Comparison of ENCODE assay signal across 16 cellular contexts in the genomic region with DNA sequence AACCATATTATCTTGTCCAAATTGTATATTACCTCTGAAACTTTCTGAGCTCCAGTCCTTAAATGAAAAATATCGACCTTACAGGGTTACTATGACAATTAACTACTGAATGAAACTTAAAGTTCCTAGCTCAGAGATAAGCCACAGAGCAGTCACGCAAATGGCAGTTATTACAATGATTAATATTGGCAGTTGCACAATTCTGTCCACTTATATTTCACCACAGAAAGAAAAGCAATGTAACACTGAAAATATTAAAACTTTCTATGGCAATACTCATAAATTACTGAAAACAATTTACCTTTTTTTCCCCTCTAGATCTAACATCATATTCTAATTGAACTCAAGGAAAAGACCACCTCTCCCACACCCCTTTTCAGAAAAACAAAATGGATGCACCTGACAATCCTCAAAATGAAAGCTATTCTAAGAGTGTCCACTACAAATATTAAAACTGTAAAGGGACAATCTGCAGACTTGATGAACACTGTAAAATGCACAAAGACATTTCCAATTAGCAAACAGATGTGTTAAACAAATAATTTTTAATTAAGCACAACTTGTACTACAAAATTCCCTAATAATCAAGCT. TPM values are rescaled to one million over a fixed set of nuclear protein-coding genes. Genes with fewer than 3 reads are reported as not detected.
DNase-seq lines count a peak whose midpoint lies in the region; ATAC-seq and TF ChIP-seq lines count a peak whose summit lies in the region.
"Had no signal": no experiment of that assay in that cellular context is flagged by ENCODE, and none has a peak within 500 bp of the region (broad histone marks: within the 10 kb centered on the region; RNA-seq: fewer than 3 reads in every experiment).

No MANE protein-coding gene starts in this region.

- no peak for TF ChIP-seq POLR2A in GM18505 (IDR thresholded peaks at IDR 0.05; ENCODE audit: borderline replicate concordance, extremely low read depth, insufficient read depth, insufficient read length)

- no peak for TF ChIP-seq EP300 in Ishikawa (IDR thresholded peaks at IDR 0.05; ENCODE audit: borderline replicate concordance)

- H3K36me3 ChIP-seq in ACC112 (ENCODE audit: insufficient read depth, low read length): no peaks in the 10 kb centered on the region
- H3K36me3 ChIP-seq: SJSA1 had no signal

- TF ChIP-seq RAD21 in Ishikawa (IDR thresholded peaks at IDR 0.05; ENCODE audit: low read depth): no peak

- no peak for ATAC-seq in omental fat pad (ENCODE audit: low FRiP score)
- no peak for ATAC-seq in GM18505 (IDR thresholded peaks at IDR 0.05; ENCODE audit: unreplicated experiment)

- H3K27me3 ChIP-seq in ACC112 (ENCODE audit: insufficient read depth, low read length): no peaks in the 10 kb centered on the region
- H3K27me3 ChIP-seq: SJSA1 had no signal

- peaks cover 30% of the 10 kb centered on the region for H3K79me2 ChIP-seq in ACC112 (ENCODE audit: control insufficient read depth, insufficient read depth, low read length, unreplicated experiment)

- peak overlapping the region; percentile 68 for H3K27ac ChIP-seq in ACC112 (ENCODE audit: low read depth, low read length)
- H3K27ac ChIP-seq: PC-9, SJSA1 had no signal

- TF ChIP-seq CTCF in fibroblast of villous mesenchyme (IDR thresholded peaks at IDR 0.05; ENCODE audit: insufficient read depth, low read depth, low read length) (no peak), omental fat pad (IDR thresholded peaks at IDR 0.05) (no peak)

- no peak overlapping the region for H2AFZ ChIP-seq in ACC112 (ENCODE audit: low read length, unreplicated experiment)
- H2AFZ ChIP-seq: PC-9 had no signal

- H3K4me1 ChIP-seq in ACC112 (ENCODE audit: control insufficient read depth, insufficient read depth, low read length, unreplicated experiment): peaks cover 35% of the 10 kb centered on the region

- peak overlapping the region; percentile 32; the same call in 1 of the 2 replicates for H3K4me3 ChIP-seq in ACC112 (ENCODE audit: low read depth, low read length)
- no peak overlapping the region for H3K4me3 ChIP-seq in fibroblast of villous mesenchyme (ENCODE audit: low read depth, low read length)
- H3K4me3 ChIP-seq: PC-9, SJSA1 had no signal

- DNase-seq in amniotic epithelial cell (ENCODE audit: low read depth) (peak; percentile 43), fibroblast of villous mesenchyme (ENCODE audit: low read depth) (peak; percentile 36), omental fat pad (ENCODE audit: low spot score) (no peak), activated gamma-delta T cell (lab: John Stamatoyannopoulos, UW) (no peak), NCI-H2029 treated with DMSO at 0.1 percent for 48 hours (lab: John Stamatoyannopoulos, UW) (no peak)
- DNase-seq: ACHN; activated CD4-positive, CD25-positive, alpha-beta regulatory T cell treated with anti-CD3 and anti-CD28 coated beads, Interleukin-2, amount 50 U/mL, for 72 hours; endodermal cell; NCI-H1092; NCI-H524 treated with DMSO at 0.1 percent for 48 hours; PC-9; stimulated activated CD4-positive, alpha-beta T cell treated with anti-CD3 and anti-CD28 coated beads, Interleukin-2, amount 100 ng/mL, for 48 hours had no signal

TF ChIP-seq in Ishikawa, 13 proteins besides CTCF, POLR2A, EP300 and RAD21:
- TF ChIP-seq TEAD4 (IDR thresholded peaks at IDR 0.05): no peak
- peak; percentile 10; the same call in 1 of the 2 replicates for TF ChIP-seq CEBPB (IDR thresholded peaks at IDR 0.05)

RNA-seq across cellular contexts. Expression of a gene that starts 14.6 kb away (rescaled TPM):
- total RNA-seq in fibroblast of villous mesenchyme (6.1 and 7.8 TPM in 2 replicates), omental fat pad (1 to 10 TPM; 5.0 to 6.6 (median 5.7) TPM)

RNA-seq across cellular contexts. Expression of a gene that starts 16.0 kb away (rescaled TPM):
- total RNA-seq in fibroblast of villous mesenchyme: 57.9 and 58.9 TPM in 2 replicates
- 100 to 1,000 TPM in 1 of 4 donors, 10 to 100 TPM in 3; 69.0 to 110 (median 75.5) TPM for total RNA-seq in omental fat pad

Comparison
In these comparisons a context has a peak if more than half of its experiments do, and no peak if none do; other contexts are left out.
1. DNase-seq: peak in amniotic epithelial cell (single experiment) and fibroblast of villous mesenchyme (single experiment); none in omental fat pad (single experiment), activated gamma-delta T cell (single experiment) and NCI-H2029 treated with DMSO at 0.1 percent for 48 hours (single experiment).